ENCODE assay signal across 27 cellular contexts in the genomic region with DNA sequence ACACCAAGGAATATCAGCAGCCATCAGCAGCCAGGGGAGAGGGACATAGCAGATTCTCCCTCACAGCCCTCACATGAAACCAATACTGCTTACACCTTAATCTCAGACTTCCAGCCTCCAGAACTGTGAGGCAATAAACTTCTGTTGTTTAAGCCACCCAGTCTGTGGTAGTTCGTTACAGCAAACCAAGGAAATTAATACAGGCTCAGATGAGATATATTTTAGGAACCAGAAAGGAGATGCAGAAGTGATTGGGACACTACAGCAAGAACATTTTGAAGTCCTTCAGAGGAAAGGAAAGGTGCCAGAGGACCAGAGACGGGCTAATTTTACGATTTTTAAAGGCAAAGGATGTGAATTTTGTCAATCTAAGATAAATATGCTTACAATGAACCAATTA.
"Had no signal": no experiment of that assay in that cellular context is flagged by ENCODE, and none has a peak within 500 bp of the region (broad histone marks: within the 10 kb centered on the region; RNA-seq: fewer than 3 reads in every experiment).

No MANE protein-coding gene starts in this region.

- ATAC-seq: pancreas; right lobe of liver; stimulated activated naive B cell treated with anti-CD40 and anti-IgM and Interleukin-4, amounts not matched to agents 10 μg/mL and 1 μg/mL and 100 μg/mL, for 72 hours; stimulated activated naive CD8-positive, alpha-beta T cell treated with anti-CD3 and anti-CD28 coated beads, Interleukin-15, Interleukin-2, amounts not matched to agents 100 U/mL and 50 U/mL, for 24 hours; upper lobe of right lung had no signal

- H3K9me3 Mint-ChIP-seq: mesothelial cell of epicardium, nephron, neural crest cell had no signal

- DNase-seq: hypothalamus; islet precursor cell; left ventricle myocardium inferior; mesendoderm; naive B cell; nucleus accumbens; pancreas; posterior cingulate gyrus; right lobe of liver; stimulated activated CD4-positive, alpha-beta T cell treated with anti-CD3 and anti-CD28 coated beads, Interleukin-1b, Interleukin-23, amount 100 ng/mL, for 48 hours; stimulated activated CD4-positive, alpha-beta T cell treated with anti-CD3 and anti-CD28 coated beads, Interleukin-2, amount 100 ng/mL, for 48 hours; stimulated activated CD4-positive, alpha-beta T cell treated with anti-CD3 and anti-CD28 coated beads, Interleukin-4, amount 100 ng/mL, for 4 hours; stimulated activated CD8-positive, alpha-beta memory T cell treated with anti-CD3 and anti-CD28 coated beads, Interleukin-4, amount 100 ng/mL, for 48 hours; stimulated activated naive B cell treated with anti-CD40 and anti-IgM and Interleukin-4, amounts not matched to agents 10 μg/mL and 1 μg/mL and 100 μg/mL, for 72 hours; stimulated activated naive CD8-positive, alpha-beta T cell treated with anti-CD3 and anti-CD28 coated beads, Interleukin-15, Interleukin-2, amounts not matched to agents 100 U/mL and 50 U/mL, for 24 hours; stomach; testis; thyroid gland; transverse colon; upper lobe of right lung had no signal

- H3K9me3 ChIP-seq: left ventricle myocardium inferior, pancreas, prostate gland, right lobe of liver, stomach, testis, thyroid gland, transverse colon, upper lobe of right lung had no signal

- H3K27ac Mint-ChIP-seq: mesothelial cell of epicardium; nephron; stimulated activated naive B cell treated with anti-CD40 and anti-IgM and Interleukin-4, amounts not matched to agents 10 μg/mL and 1 μg/mL and 100 μg/mL, for 72 hours had no signal

- H3K4me3 ChIP-seq: left ventricle myocardium inferior, lung, pancreas, prostate gland, right lobe of liver, smooth muscle cell, stomach, testis, thyroid gland, transverse colon, upper lobe of right lung had no signal

- H3K36me3 ChIP-seq: left ventricle myocardium inferior, pancreas, prostate gland, right lobe of liver, stomach, thyroid gland, transverse colon, upper lobe of right lung had no signal

- FAIRE-seq: pancreas, urothelium cell line had no signal

- H3K27ac ChIP-seq: left ventricle myocardium inferior, pancreas, prostate gland, right lobe of liver, stomach, testis, thyroid gland, transverse colon, upper lobe of right lung had no signal

- H3K27me3 Mint-ChIP-seq: naive B cell; stimulated activated naive B cell treated with anti-CD40 and anti-IgM and Interleukin-4, amounts not matched to agents 10 μg/mL and 1 μg/mL and 100 μg/mL, for 72 hours had no signal

- H3K27me3 ChIP-seq: pancreas, right lobe of liver, stomach, testis, thyroid gland, transverse colon, upper lobe of right lung had no signal

- H3K4me2 ChIP-seq: smooth muscle cell had no signal

- H3K4me1 ChIP-seq: pancreas, prostate gland, right lobe of liver, testis, transverse colon, upper lobe of right lung had no signal

- H3K4me1 Mint-ChIP-seq: neural crest cell had no signal

- H3K4me3 Mint-ChIP-seq: mesothelial cell of epicardium; naive B cell; nephron; neural crest cell; stimulated activated naive B cell treated with anti-CD40 and anti-IgM and Interleukin-4, amounts not matched to agents 10 μg/mL and 1 μg/mL and 100 μg/mL, for 72 hours had no signal

- H3K36me3 Mint-ChIP-seq: mesothelial cell of epicardium had no signal
